12 cellular contexts compared by ENCODE assay signal in the genomic region with DNA sequence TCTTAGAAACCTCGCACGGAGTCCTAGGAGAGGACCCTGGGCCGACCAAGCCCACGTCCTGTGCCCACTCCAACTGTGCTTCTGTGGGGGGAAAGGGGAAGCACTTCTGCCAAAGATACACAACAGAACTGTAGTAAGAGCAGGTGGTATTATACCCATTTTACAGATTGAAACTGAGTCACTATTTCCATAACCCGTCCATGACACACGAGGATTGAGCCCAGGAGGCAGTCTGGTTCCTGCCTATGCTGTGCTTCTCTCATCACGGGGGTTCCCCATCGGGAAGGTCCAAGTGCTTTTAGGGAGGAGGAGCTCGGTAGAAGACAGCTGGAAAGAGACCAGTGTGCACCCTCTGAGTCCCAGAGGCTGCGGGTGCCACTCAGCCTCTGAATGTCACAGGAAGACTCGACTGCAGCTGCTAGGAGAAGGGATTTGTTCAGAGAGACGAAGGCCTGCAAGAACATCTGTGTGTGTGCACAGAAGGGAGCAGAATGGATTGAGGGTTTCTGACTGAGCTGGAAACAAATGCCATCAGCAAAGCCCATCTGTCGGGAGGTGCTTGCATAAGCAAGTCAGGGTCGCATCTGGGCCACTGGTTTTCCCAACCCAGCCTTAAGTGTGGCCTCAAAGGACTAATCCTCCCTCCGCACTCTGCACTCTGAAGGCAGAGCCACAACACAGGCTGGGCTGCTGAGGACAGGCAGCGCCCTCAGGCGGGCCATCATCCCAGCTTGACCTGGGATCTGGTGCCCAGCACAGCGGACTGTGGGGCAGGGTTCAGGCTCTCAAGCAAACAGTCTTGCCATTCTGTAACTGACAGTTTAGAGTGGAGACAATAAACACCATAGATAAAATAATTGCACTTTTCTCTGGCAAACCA.
DNase-seq lines count a peak whose midpoint lies in the region; ATAC-seq and TF ChIP-seq lines count a peak whose summit lies in the region.
"Had no signal": no experiment of that assay in that cellular context is flagged by ENCODE, and none has a peak within 500 bp of the region (broad histone marks: within the 10 kb centered on the region; RNA-seq: fewer than 3 reads in every experiment).

No MANE protein-coding gene starts in this region.

- peak; percentile 6 for DNase-seq in EH (ENCODE audit: low read depth)
- DNase-seq in NCI-H69 (lab: John Stamatoyannopoulos, UW) = peak; percentile 94
- peak; percentile 93 for DNase-seq in glutamatergic neuron
- no peak for DNase-seq in progenitor cell of endocrine pancreas (ENCODE audit: low spot score, unreplicated experiment)
- DNase-seq in PC-9 = no peak
- no peak for DNase-seq in NK-92 treated with Interleukin-12 subunit alpha and Interleukin-12 subunit beta, amount 100 ng/mL, for 24 hours (lab: John Stamatoyannopoulos, UW)
- DNase-seq: activated effector memory CD4-positive, alpha-beta T cell treated with Interleukin-2 at 50 U/mL for 16 hours; colonic mucosa; stimulated activated CD4-positive, alpha-beta T cell treated with anti-CD3 and anti-CD28 coated beads, Interleukin-15, amount 100 ng/mL, for 24 hours; stimulated activated naive CD4-positive, alpha-beta T cell had no signal

- H3K4me3 ChIP-seq in PC-9 = no peak overlapping the region
- H3K4me3 ChIP-seq: colonic mucosa had no signal

- H3K4me1 Mint-ChIP-seq in glutamatergic neuron (ENCODE audit: low read depth, unreplicated experiment) = peaks cover 58% of the 10 kb centered on the region
- peaks cover 19% of the 10 kb centered on the region for H3K4me1 Mint-ChIP-seq in progenitor cell of endocrine pancreas (ENCODE audit: low read depth)

- H3K4me3 Mint-ChIP-seq in glutamatergic neuron (ENCODE audit: unreplicated experiment) (peak overlapping the region; percentile 67), progenitor cell of endocrine pancreas (ENCODE audit: low read depth) (no peak overlapping the region)

- H3K9me2 ChIP-seq in PC-9 (ENCODE audit: insufficient read depth) = no peaks in the 10 kb centered on the region

- H3K4me1 ChIP-seq in PC-9 (replicated peaks; ENCODE audit: insufficient read depth) = peaks cover 12% of the 10 kb centered on the region
- H3K4me1 ChIP-seq: colonic mucosa had no signal

- peaks cover 3% of the 10 kb centered on the region; the same call in 1 of the 2 replicates for H3F3A ChIP-seq in PC-9 (ENCODE audit: insufficient read depth, low read depth)

- H3K4me2 ChIP-seq in PC-9 = no peak overlapping the region

- H4K20me1 ChIP-seq in PC-9 (ENCODE audit: insufficient read depth) = no peaks in the 10 kb centered on the region

- no peaks in the 10 kb centered on the region for H3K27me3 ChIP-seq in PC-9 (ENCODE audit: insufficient read depth, low read depth)
- H3K27me3 ChIP-seq: colonic mucosa had no signal

- BruUV-seq in PC-9 (replicated peaks; lab: Mats Ljungman, UMichigan) = no TSS peak

- no peak overlapping the region for H2AFZ ChIP-seq in PC-9

- intact Hi-C loops in PC-9 (cut with micrococcal nuclease; ENCODE audit: unreplicated experiment) = no loop called here

- ATAC-seq in GM18907 (IDR thresholded peaks at IDR 0.05; ENCODE audit: unreplicated experiment) (no peak), HG02852 (IDR thresholded peaks at IDR 0.05; ENCODE audit: unreplicated experiment) (no peak)

- H3K36me3 ChIP-seq in PC-9 (ENCODE audit: low read depth) = no peaks in the 10 kb centered on the region
- H3K36me3 ChIP-seq: colonic mucosa had no signal

- no peaks in the 10 kb centered on the region for H3K9me3 ChIP-seq in PC-9 (ENCODE audit: insufficient read depth, low read depth)
- H3K9me3 ChIP-seq: colonic mucosa had no signal

- H3K36me3 Mint-ChIP-seq in glutamatergic neuron (ENCODE audit: unreplicated experiment) (peaks cover 4% of the 10 kb centered on the region), progenitor cell of endocrine pancreas (ENCODE audit: insufficient read depth) (peaks cover 15% of the 10 kb centered on the region)

- H3K9me3 Mint-ChIP-seq in glutamatergic neuron (ENCODE audit: unreplicated experiment) = peaks cover 26% of the 10 kb centered on the region
- H3K9me3 Mint-ChIP-seq in progenitor cell of endocrine pancreas (ENCODE audit: low read depth) = no peaks in the 10 kb centered on the region

- no peak overlapping the region for H3K27ac ChIP-seq in PC-9
- H3K27ac ChIP-seq: colonic mucosa had no signal

- no peaks in the 10 kb centered on the region for H3K79me2 ChIP-seq in PC-9 (ENCODE audit: low read depth)

- TF ChIP-seq CTCF in glutamatergic neuron (IDR thresholded peaks at IDR 0.05; ENCODE audit: partially characterized antibody, unreplicated experiment) (no peak), progenitor cell of endocrine pancreas (IDR thresholded peaks at IDR 0.05; ENCODE audit: unreplicated experiment) (peak; percentile 29), PC-9 (conservative IDR thresholded peaks at IDR 0.05) (no peak)

- H3K27ac Mint-ChIP-seq in glutamatergic neuron (ENCODE audit: unreplicated experiment) (peak overlapping the region; percentile 98), progenitor cell of endocrine pancreas (peak overlapping the region; percentile 78)

- POLR2A ChIA-PET in PC-9 (lab: Charles Lee; ENCODE audit: unreplicated experiment) = interaction anchor here (0.5 kb wide), 1 partner anchor 31 kb away, joined by 3 read pairs; no protein-coding TSS in a partner anchor

- peaks cover 36% of the 10 kb centered on the region for H3K27me3 Mint-ChIP-seq in glutamatergic neuron (ENCODE audit: unreplicated experiment)
- no peaks in the 10 kb centered on the region for H3K27me3 Mint-ChIP-seq in progenitor cell of endocrine pancreas

- CTCF ChIA-PET in PC-9 (lab: Charles Lee) = no interaction called here

Comparison
In these comparisons a context has a peak if more than half of its experiments do, and no peak if none do; other contexts are left out.
1. DNase-seq: peak in EH (single experiment), NCI-H69 (single experiment) and glutamatergic neuron (single experiment); none in progenitor cell of endocrine pancreas (single experiment), PC-9 (0 of 2) and NK-92 treated with Interleukin-12 subunit alpha and Interleukin-12 subunit beta, amount 100 ng/mL, for 24 hours (single experiment).